In genomic region chr19:33469171-33470039, GRCh38 we compare ENCODE assay signal across 25 cellular contexts. TPM values are rescaled to one million over a fixed set of nuclear protein-coding genes. Genes with fewer than 3 reads are reported as not detected.
A peak's percentile ranks its signal among the peaks of the same experiment; 100 is the strongest.
DNase-seq lines count a peak whose midpoint lies in the region; ATAC-seq and TF ChIP-seq lines count a peak whose summit lies in the region.
"Had no signal": no experiment of that assay in that cellular context is flagged by ENCODE, and none has a peak within 500 bp of the region (broad histone marks: within the 10 kb centered on the region; RNA-seq: fewer than 3 reads in every experiment).

No MANE protein-coding gene starts in this region.

- H3K27ac Mint-ChIP-seq in activated naive CD4-positive, alpha-beta T cell treated with anti-CD3 and anti-CD28 coated beads, Interleukin-2, amount 50 U/mL, for 72 hours = peak overlapping the region; percentile 7 to 59
- H3K27ac Mint-ChIP-seq in activated naive CD4-positive, alpha-beta T cell treated with anti-CD3 and anti-CD28 coated beads, Interleukin-2, amount 10 ng/mL, durations not matched to agents 7 days and 5 days = no peak overlapping the region
- H3K27ac Mint-ChIP-seq in chondrocyte (ENCODE audit: unreplicated experiment) = no peak overlapping the region
- H3K27ac Mint-ChIP-seq: activated naive CD8-positive, alpha-beta T cell treated with anti-CD3 and anti-CD28 coated beads, Interleukin-2, amount 50 U/mL, for 24 hours; IgD-negative memory B cell had no signal

- H3K4me1 Mint-ChIP-seq in activated naive CD4-positive, alpha-beta T cell treated with anti-CD3 and anti-CD28 coated beads, Interleukin-2, amount 10 ng/mL, durations not matched to agents 7 days and 5 days = peaks cover 3% of the 10 kb centered on the region
- H3K4me1 Mint-ChIP-seq in chondrocyte (ENCODE audit: low read depth) = no peaks in the 10 kb centered on the region
- H3K4me1 Mint-ChIP-seq: activated naive CD8-positive, alpha-beta T cell treated with anti-CD3 and anti-CD28 coated beads, Interleukin-2, amount 50 U/mL, for 24 hours; IgD-negative memory B cell; WTC11 had no signal

- CTCF ChIA-PET in activated naive CD4-positive, alpha-beta T cell treated with anti-CD3 and anti-CD28 coated beads, Interleukin-2, amount 10 ng/mL, durations not matched to agents 7 days and 5 days (lab: Charles Lee) = no interaction called here

- TF ChIP-seq POLR2A in spleen (IDR thresholded peaks at IDR 0.05) = no peak

- H3K4me3 Mint-ChIP-seq in activated naive CD4-positive, alpha-beta T cell treated with anti-CD3 and anti-CD28 coated beads, Interleukin-2, amount 10 ng/mL, durations not matched to agents 7 days and 5 days = no peak overlapping the region
- H3K4me3 Mint-ChIP-seq in chondrocyte (ENCODE audit: unreplicated experiment) = no peak overlapping the region
- H3K4me3 Mint-ChIP-seq: activated naive CD8-positive, alpha-beta T cell treated with anti-CD3 and anti-CD28 coated beads, Interleukin-2, amount 50 U/mL, for 24 hours; central memory CD8-positive, alpha-beta T cell; IgD-negative memory B cell; WTC11 had no signal

- peak in 1 of 2 donors; percentile 51 for DNase-seq in activated naive CD4-positive, alpha-beta T cell treated with anti-CD3 and anti-CD28 coated beads, Interleukin-2, amount 50 U/mL, for 72 hours (ENCODE audit: low spot score in 2 of 2)
- DNase-seq in activated naive CD4-positive, alpha-beta T cell treated with anti-CD3 and anti-CD28 coated beads, Interleukin-2, amount 10 ng/mL, durations not matched to agents 7 days and 5 days = no peak
- peak; percentile 50 for DNase-seq in chondrocyte (ENCODE audit: low spot score)
- DNase-seq in lower lobe of right lung = peak; percentile 14
- DNase-seq in spleen = peak; percentile 68
- DNase-seq in effector CD8-positive, alpha-beta T cell (lab: John Stamatoyannopoulos, UW) = no peak
- DNase-seq: activated CD4-positive, alpha-beta T cell treated with anti-CD3 and anti-CD28 coated beads, Interleukin-2, amount 50 U/mL, for 48 hours; activated gamma-delta T cell; activated naive CD8-positive, alpha-beta T cell treated with anti-CD3 and anti-CD28 coated beads, Interleukin-2, amount 50 U/mL, for 24 hours; COR-L47; GDM1; NCI-H1092; NCI-H1694 treated with DMSO at 0.1 percent for 48 hours; small intestine; stimulated activated CD4-positive, alpha-beta T cell treated with anti-CD3 and anti-CD28 coated beads, Interleukin-1b, Interleukin-23, amount 100 ng/mL, for 48 hours; stimulated activated CD8-positive, alpha-beta memory T cell treated with anti-CD3 and anti-CD28 coated beads, Interleukin-4, amount 100 ng/mL, for 48 hours; SW 1271; transverse colon had no signal

- H3K27me3 Mint-ChIP-seq in activated naive CD4-positive, alpha-beta T cell treated with anti-CD3 and anti-CD28 coated beads, Interleukin-2, amount 10 ng/mL, durations not matched to agents 7 days and 5 days = no peaks in the 10 kb centered on the region
- no peaks in the 10 kb centered on the region for H3K27me3 Mint-ChIP-seq in chondrocyte (ENCODE audit: low read depth)
- H3K27me3 Mint-ChIP-seq: activated naive CD8-positive, alpha-beta T cell treated with anti-CD3 and anti-CD28 coated beads, Interleukin-2, amount 50 U/mL, for 24 hours; central memory CD8-positive, alpha-beta T cell; IgD-negative memory B cell had no signal

- WGBS in spleen, 5 donors = 90 to 94% (median 92%) methylated on average over 19 to 20 of the region's 20 CpGs

- intact Hi-C loops in lower lobe of right lung (cut with DNase I) (no loop called here), spleen (cut with DNase I; ENCODE audit: low total_unique reads) (no loop called here)

- no peak for ATAC-seq in activated naive CD4-positive, alpha-beta T cell treated with anti-CD3 and anti-CD28 coated beads, Interleukin-2, amount 50 U/mL, for 72 hours
- ATAC-seq in lower lobe of right lung = no peak
- ATAC-seq in HG03342 (IDR thresholded peaks at IDR 0.05; ENCODE audit: unreplicated experiment) = no peak
- no peak for ATAC-seq in HG03520 (IDR thresholded peaks at IDR 0.05; ENCODE audit: unreplicated experiment)
- ATAC-seq: activated naive CD8-positive, alpha-beta T cell treated with anti-CD3 and anti-CD28 coated beads, Interleukin-2, amount 50 U/mL, for 24 hours; WTC11 had no signal

- no peaks in the 10 kb centered on the region for H3K9me3 ChIP-seq in lower lobe of right lung
- no peaks in the 10 kb centered on the region for H3K9me3 ChIP-seq in spleen
- H3K9me3 ChIP-seq: BLaER1 treated with 17β-estradiol and CSF1 and Interleukin-3, amounts not matched to agents 10 nM and 100 nM; heart left ventricle; transverse colon had no signal

- H3K36me3 ChIP-seq in lower lobe of right lung = no peaks in the 10 kb centered on the region
- peaks cover 0 to 39% (median under 1%) of the 10 kb centered on the region in 6 donors for H3K36me3 ChIP-seq in spleen
- H3K36me3 ChIP-seq: transverse colon had no signal

- H3K27me3 ChIP-seq in lower lobe of right lung (ENCODE audit: low read depth) (no peaks in the 10 kb centered on the region), spleen (replicated peaks in 1 of 7) (no peaks in the 10 kb centered on the region)
- H3K27me3 ChIP-seq: BLaER1 treated with 17β-estradiol and CSF1 and Interleukin-3, amounts not matched to agents 10 nM and 100 nM; heart left ventricle; transverse colon had no signal

- no peak overlapping the region for H3K4me3 ChIP-seq in lower lobe of right lung
- H3K4me3 ChIP-seq in spleen = no peak overlapping the region
- H3K4me3 ChIP-seq: BLaER1 treated with 17β-estradiol and CSF1 and Interleukin-3, amounts not matched to agents 10 nM and 100 nM; heart left ventricle; transverse colon had no signal

- H3K4me1 ChIP-seq in lower lobe of right lung (no peaks in the 10 kb centered on the region), spleen (peaks cover 0 to 6% (median 0%) of the 10 kb centered on the region in 6 donors)

- TF ChIP-seq CTCF in chondrocyte (IDR thresholded peaks at IDR 0.05) (no peak), lower lobe of right lung (IDR thresholded peaks at IDR 0.05) (no peak), spleen (IDR thresholded peaks at IDR 0.05 in 8 of 11, conservative IDR thresholded peaks at IDR 0.05 in 3 of 11) (no peak)

- H3K9me3 Mint-ChIP-seq in activated naive CD4-positive, alpha-beta T cell treated with anti-CD3 and anti-CD28 coated beads, Interleukin-2, amount 50 U/mL, for 72 hours = no peaks in the 10 kb centered on the region
- H3K9me3 Mint-ChIP-seq in activated naive CD4-positive, alpha-beta T cell treated with anti-CD3 and anti-CD28 coated beads, Interleukin-2, amount 10 ng/mL, durations not matched to agents 7 days and 5 days = no peaks in the 10 kb centered on the region
- H3K9me3 Mint-ChIP-seq in chondrocyte (ENCODE audit: low read depth) = no peaks in the 10 kb centered on the region
- H3K9me3 Mint-ChIP-seq: activated naive CD8-positive, alpha-beta T cell treated with anti-CD3 and anti-CD28 coated beads, Interleukin-2, amount 50 U/mL, for 24 hours; central memory CD8-positive, alpha-beta T cell; IgD-negative memory B cell; WTC11 had no signal

- no peaks in the 10 kb centered on the region for H3K36me3 Mint-ChIP-seq in activated naive CD4-positive, alpha-beta T cell treated with anti-CD3 and anti-CD28 coated beads, Interleukin-2, amount 50 U/mL, for 72 hours
- H3K36me3 Mint-ChIP-seq in activated naive CD4-positive, alpha-beta T cell treated with anti-CD3 and anti-CD28 coated beads, Interleukin-2, amount 10 ng/mL, durations not matched to agents 7 days and 5 days = no peaks in the 10 kb centered on the region
- H3K36me3 Mint-ChIP-seq in chondrocyte (ENCODE audit: low read depth) = peaks cover 9% of the 10 kb centered on the region
- H3K36me3 Mint-ChIP-seq: WTC11 had no signal

- H3K27ac ChIP-seq in lower lobe of right lung (no peak overlapping the region), spleen (no peak overlapping the region)
- H3K27ac ChIP-seq: BLaER1 treated with 17β-estradiol and CSF1 and Interleukin-3, amounts not matched to agents 10 nM and 100 nM; heart left ventricle; transverse colon had no signal

RNA-seq across cellular contexts. Expression of gene PEPD, which starts 52.2 kb away (rescaled TPM):
- 10 to 100 TPM; 27.9 to 35.2 TPM for total RNA-seq in activated naive CD4-positive, alpha-beta T cell treated with anti-CD3 and anti-CD28 coated beads, Interleukin-2, amount 50 U/mL, for 72 hours
- 55.6 to 68.7 TPM (median 62.0 TPM) in 3 replicates for total RNA-seq in chondrocyte
- total RNA-seq in lower lobe of right lung = 94.0 TPM
- 10 to 100 TPM; 54.8 to 98.3 (median 70.7) TPM for total RNA-seq in spleen
- polyA plus RNA-seq in spleen = 10 to 100 TPM; 38.4 to 72.2 (median 62.0) TPM

Comparison
In these comparisons a context has a peak if more than half of its experiments do, and no peak if none do; other contexts are left out.
1. H3K27ac Mint-ChIP-seq: peak in activated naive CD4-positive, alpha-beta T cell treated with anti-CD3 and anti-CD28 coated beads, Interleukin-2, amount 50 U/mL, for 72 hours (2 of 2); none in activated naive CD4-positive, alpha-beta T cell treated with anti-CD3 and anti-CD28 coated beads, Interleukin-2, amount 10 ng/mL, durations not matched to agents 7 days and 5 days (single experiment) and chondrocyte (single experiment).
2. DNase-seq: peak in chondrocyte (single experiment), lower lobe of right lung (single experiment) and spleen (single experiment); none in activated naive CD4-positive, alpha-beta T cell treated with anti-CD3 and anti-CD28 coated beads, Interleukin-2, amount 10 ng/mL, durations not matched to agents 7 days and 5 days (single experiment) and effector CD8-positive, alpha-beta T cell (single experiment).